4 cellular contexts compared by ENCODE assay signal in the genomic region with DNA sequence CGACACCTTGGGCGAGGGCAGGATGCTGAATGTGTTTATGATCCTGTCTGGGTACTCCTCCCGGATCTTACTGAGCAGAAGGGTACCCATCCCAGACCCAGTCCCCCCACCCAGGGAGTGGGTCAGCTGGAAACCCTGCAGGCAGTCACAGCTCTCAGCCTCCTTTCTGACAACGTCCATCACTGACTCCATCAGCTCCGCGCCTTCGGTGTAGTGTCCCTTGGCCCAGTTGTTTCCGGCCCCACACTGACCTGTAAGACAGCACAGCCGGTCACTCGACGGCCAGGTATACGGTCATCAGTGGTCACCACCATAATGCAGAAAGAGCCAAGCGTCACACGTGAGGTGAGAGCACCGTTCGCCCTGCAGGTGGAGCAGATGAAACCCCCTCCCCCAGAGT. TPM values are rescaled to one million over a fixed set of nuclear protein-coding genes. Genes with fewer than 3 reads are reported as not detected.
"Had no signal": no experiment of that assay in that cellular context is flagged by ENCODE, and none has a peak within 500 bp of the region (broad histone marks: within the 10 kb centered on the region; RNA-seq: fewer than 3 reads in every experiment).

No MANE protein-coding gene starts in this region.

RNA-seq across cellular contexts. Expression of a gene that starts 1.2 kb away (rescaled TPM):
- total RNA-seq: HT-29, HT1080, IMR-90, K562 had no signal
